Comparison of ENCODE assay signal across 1 cellular context in the genomic region with DNA sequence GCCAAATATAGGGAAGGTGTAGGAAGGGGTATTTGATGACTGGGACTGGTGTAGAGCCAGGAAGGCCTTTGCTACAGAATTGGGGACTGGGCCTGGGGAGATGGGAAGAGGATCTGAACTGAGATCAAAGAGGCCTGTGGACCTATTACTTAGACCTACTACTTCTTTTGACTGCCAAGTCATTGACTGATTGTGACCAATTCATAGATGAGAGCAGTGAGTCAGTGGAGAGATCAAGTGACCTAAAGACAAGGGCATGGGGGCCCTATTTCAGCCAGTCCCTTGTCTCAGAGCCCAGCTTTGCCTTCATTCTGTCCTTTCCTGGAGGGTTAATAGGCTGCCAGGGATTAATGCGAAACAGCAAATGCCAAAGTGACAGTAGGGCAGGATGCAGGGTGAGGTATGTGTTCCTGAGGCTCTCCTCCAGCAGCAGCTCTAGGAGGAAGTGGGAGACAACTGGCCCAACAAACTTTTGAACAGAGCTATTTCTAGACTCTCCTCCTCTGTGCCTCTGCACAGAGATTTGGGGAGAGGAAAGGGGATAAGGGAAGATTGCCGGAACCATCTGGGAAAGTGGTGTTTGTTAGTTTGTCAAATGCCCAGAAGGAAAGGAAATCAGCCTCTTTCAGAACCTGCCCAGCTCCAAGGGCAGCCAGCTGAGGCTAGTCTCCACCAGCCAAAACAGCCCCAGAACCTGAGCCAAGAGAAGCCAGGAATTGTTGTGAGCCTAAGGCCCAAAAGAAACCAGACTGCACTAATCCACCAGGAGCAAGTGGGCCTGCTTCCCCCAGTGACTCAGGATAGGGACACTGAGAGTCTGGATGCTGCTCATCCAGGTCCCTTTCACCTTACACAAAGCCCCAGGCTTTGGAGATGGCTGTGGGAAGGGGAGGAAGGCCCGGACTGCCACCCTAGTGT.
TF ChIP-seq lines count a peak whose summit lies in the region.

No MANE protein-coding gene starts in this region.

TF ChIP-seq in A549, 52 proteins besides CTCF, POLR2A, EP300 and RAD21 (continued from another document):
- TF ChIP-seq, protein P1, sequence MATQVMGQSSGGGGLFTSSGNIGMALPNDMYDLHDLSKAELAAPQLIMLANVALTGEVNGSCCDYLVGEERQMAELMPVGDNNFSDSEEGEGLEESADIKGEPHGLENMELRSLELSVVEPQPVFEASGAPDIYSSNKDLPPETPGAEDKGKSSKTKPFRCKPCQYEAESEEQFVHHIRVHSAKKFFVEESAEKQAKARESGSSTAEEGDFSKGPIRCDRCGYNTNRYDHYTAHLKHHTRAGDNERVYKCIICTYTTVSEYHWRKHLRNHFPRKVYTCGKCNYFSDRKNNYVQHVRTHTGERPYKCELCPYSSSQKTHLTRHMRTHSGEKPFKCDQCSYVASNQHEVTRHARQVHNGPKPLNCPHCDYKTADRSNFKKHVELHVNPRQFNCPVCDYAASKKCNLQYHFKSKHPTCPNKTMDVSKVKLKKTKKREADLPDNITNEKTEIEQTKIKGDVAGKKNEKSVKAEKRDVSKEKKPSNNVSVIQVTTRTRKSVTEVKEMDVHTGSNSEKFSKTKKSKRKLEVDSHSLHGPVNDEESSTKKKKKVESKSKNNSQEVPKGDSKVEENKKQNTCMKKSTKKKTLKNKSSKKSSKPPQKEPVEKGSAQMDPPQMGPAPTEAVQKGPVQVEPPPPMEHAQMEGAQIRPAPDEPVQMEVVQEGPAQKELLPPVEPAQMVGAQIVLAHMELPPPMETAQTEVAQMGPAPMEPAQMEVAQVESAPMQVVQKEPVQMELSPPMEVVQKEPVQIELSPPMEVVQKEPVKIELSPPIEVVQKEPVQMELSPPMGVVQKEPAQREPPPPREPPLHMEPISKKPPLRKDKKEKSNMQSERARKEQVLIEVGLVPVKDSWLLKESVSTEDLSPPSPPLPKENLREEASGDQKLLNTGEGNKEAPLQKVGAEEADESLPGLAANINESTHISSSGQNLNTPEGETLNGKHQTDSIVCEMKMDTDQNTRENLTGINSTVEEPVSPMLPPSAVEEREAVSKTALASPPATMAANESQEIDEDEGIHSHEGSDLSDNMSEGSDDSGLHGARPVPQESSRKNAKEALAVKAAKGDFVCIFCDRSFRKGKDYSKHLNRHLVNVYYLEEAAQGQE (IDR thresholded peaks at IDR 0.05) = no peak
- TF ChIP-seq JUNB (IDR thresholded peaks at IDR 0.05) (no peak), RNF2 (IDR thresholded peaks at IDR 0.05; ENCODE audit: borderline replicate concordance, low read depth) (no peak), ESRRA (IDR thresholded peaks at IDR 0.05; ENCODE audit: borderline replicate concordance, low read length) (no peak), NPAS2 (CRISPR knock-in tag; IDR thresholded peaks at IDR 0.05; ENCODE audit: borderline replicate concordance) (no peak), NR3C1 (IDR thresholded peaks at IDR 0.05) (no peak), FOSL2 (IDR thresholded peaks at IDR 0.05) (no peak), FOSL2 (CRISPR knock-in tag; IDR thresholded peaks at IDR 0.05) (no peak), EHMT2 (IDR thresholded peaks at IDR 0.05; ENCODE audit: low read depth) (no peak), CHD4 (IDR thresholded peaks at IDR 0.05; ENCODE audit: borderline replicate concordance) (no peak), BHLHE40 (IDR thresholded peaks at IDR 0.05; ENCODE audit: low read depth, low read length) (no peak), CHD2 (IDR thresholded peaks at IDR 0.05; ENCODE audit: low read length, partially characterized antibody) (no peak)
- TF ChIP-seq, protein P2, sequence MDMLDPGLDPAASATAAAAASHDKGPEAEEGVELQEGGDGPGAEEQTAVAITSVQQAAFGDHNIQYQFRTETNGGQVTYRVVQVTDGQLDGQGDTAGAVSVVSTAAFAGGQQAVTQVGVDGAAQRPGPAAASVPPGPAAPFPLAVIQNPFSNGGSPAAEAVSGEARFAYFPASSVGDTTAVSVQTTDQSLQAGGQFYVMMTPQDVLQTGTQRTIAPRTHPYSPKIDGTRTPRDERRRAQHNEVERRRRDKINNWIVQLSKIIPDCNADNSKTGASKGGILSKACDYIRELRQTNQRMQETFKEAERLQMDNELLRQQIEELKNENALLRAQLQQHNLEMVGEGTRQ (IDR thresholded peaks at IDR 0.05) = no peak
